25 cellular contexts compared by ENCODE assay signal in the genomic region with DNA sequence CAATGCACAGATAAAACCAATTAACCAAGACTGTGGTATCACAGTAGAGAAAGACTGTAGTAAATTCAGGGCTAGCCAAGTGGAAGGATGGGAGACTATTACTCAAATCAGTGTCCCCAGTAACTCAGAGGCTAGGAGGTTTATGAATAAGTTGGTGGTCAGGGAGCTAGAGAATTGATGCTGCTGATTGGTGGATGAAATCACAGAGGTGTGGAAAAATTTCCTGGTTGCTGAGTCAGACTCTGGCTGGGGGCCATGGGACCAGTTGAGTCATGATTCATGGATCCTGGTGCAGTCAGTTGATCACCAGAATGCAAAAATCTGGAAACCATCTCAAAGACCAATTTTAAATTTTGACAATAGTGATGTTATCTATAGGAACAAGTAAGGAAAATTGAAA.
A peak's percentile ranks its signal among the peaks of the same experiment; 100 is the strongest.
DNase-seq lines count a peak whose midpoint lies in the region; ATAC-seq and TF ChIP-seq lines count a peak whose summit lies in the region.
"Had no signal": no experiment of that assay in that cellular context is flagged by ENCODE, and none has a peak within 500 bp of the region (broad histone marks: within the 10 kb centered on the region; RNA-seq: fewer than 3 reads in every experiment).

No MANE protein-coding gene starts in this region.

- H3K18ac ChIP-seq in mesenchymal stem cell (ENCODE audit: low read depth in 1 of 2, low read length in 2 of 2) (no peak overlapping the region), mesendoderm (ENCODE audit: low read length) (no peak overlapping the region)

- no peak overlapping the region for H2BK5ac ChIP-seq in mesenchymal stem cell (ENCODE audit: low read depth, low read length, poor library complexity, severe bottlenecking)
- no peak overlapping the region for H2BK5ac ChIP-seq in mesendoderm (ENCODE audit: low read length)

- H4K8ac ChIP-seq in mesenchymal stem cell (ENCODE audit: low read length): no peak overlapping the region
- no peak overlapping the region for H4K8ac ChIP-seq in mesendoderm (ENCODE audit: low read depth, low read length)

- no peak overlapping the region for H2BK12ac ChIP-seq in mesenchymal stem cell (ENCODE audit: low read length in 2 of 2)

- H3K79me1 ChIP-seq in mesenchymal stem cell (replicated peaks; ENCODE audit: low read length, poor library complexity, severe bottlenecking) (no peaks in the 10 kb centered on the region), mesendoderm (ENCODE audit: low read length) (no peaks in the 10 kb centered on the region)

- no peak for TF ChIP-seq CTCF in Calu3 (IDR thresholded peaks at IDR 0.05; ENCODE audit: unreplicated experiment)
- TF ChIP-seq CTCF in RWPE1 (conservative IDR thresholded peaks at IDR 0.05; ENCODE audit: low read depth): no peak
- no peak for TF ChIP-seq CTCF in epithelial cell of esophagus (IDR thresholded peaks at IDR 0.05; ENCODE audit: insufficient read depth, low read depth, low read length, missing control alignments)
- no peak for TF ChIP-seq CTCF in suprapubic skin (IDR thresholded peaks at IDR 0.05)

- H3K9ac ChIP-seq in mesenchymal stem cell (ENCODE audit: low read length) (no peak overlapping the region), mesendoderm (ENCODE audit: low read length) (no peak overlapping the region)

- POLR2A ChIA-PET in RWPE1 (lab: Yijun Ruan, JAX; ENCODE audit: low non-redundant PET): no interaction called here

- no peaks in the 10 kb centered on the region for H3K27me3 Mint-ChIP-seq in Calu3 (ENCODE audit: unreplicated experiment)
- H3K27me3 Mint-ChIP-seq in activated T-helper 17 cell treated with anti-CD3 and anti-CD28 coated beads, Interleukin-2, amount 50 U/mL, for 72 hours: no peaks in the 10 kb centered on the region
- H3K27me3 Mint-ChIP-seq in activated T-cell treated with anti-CD3 and anti-CD28 coated beads, Interleukin-2, amount 50 U/mL, for 4 hours (ENCODE audit: low read depth): no peaks in the 10 kb centered on the region
- H3K27me3 Mint-ChIP-seq: activated CD8-positive, alpha-beta memory T cell treated with anti-CD3 and anti-CD28 coated beads, Interleukin-2, amount 10 ng/mL, durations not matched to agents 7 days and 5 days; CD4-positive, alpha-beta memory T cell; central memory CD8-positive, alpha-beta T cell had no signal

- H3K4me2 ChIP-seq in mesenchymal stem cell (ENCODE audit: low read length, poor library complexity, severe bottlenecking): no peak overlapping the region
- no peak overlapping the region for H3K4me2 ChIP-seq in mesendoderm (ENCODE audit: low read length)

- H2BK15ac ChIP-seq in mesenchymal stem cell (ENCODE audit: low read depth, poor library complexity, severe bottlenecking): no peak overlapping the region
- no peak overlapping the region for H2BK15ac ChIP-seq in mesendoderm (replicated peaks; ENCODE audit: low read depth)

- no peak overlapping the region for H3K4ac ChIP-seq in mesenchymal stem cell (ENCODE audit: low read depth in 1 of 2, low read length in 2 of 2)
- no peak overlapping the region for H3K4ac ChIP-seq in mesendoderm (ENCODE audit: low read depth, low read length)

- H3K9me3 ChIP-seq in mesenchymal stem cell (ENCODE audit: control insufficient read depth, low read length) (no peaks in the 10 kb centered on the region), suprapubic skin (no peaks in the 10 kb centered on the region)
- H3K9me3 ChIP-seq: adrenal gland, HAP-1, left ventricle myocardium inferior, prostate gland, transverse colon had no signal

- no peak overlapping the region for H3K56ac ChIP-seq in mesendoderm (ENCODE audit: low read length)

- H2AFZ ChIP-seq in mesenchymal stem cell (ENCODE audit: low read depth, low read length): no peak overlapping the region

- no peak for ATAC-seq in activated T-helper 17 cell treated with anti-CD3 and anti-CD28 coated beads, Interleukin-2, amount 50 U/mL, for 72 hours (replicated peaks)
- no peak for ATAC-seq in activated T-cell treated with anti-CD3 and anti-CD28 coated beads, Interleukin-2, amount 50 U/mL, for 4 hours
- ATAC-seq: activated CD8-positive, alpha-beta memory T cell treated with anti-CD3 and anti-CD28 coated beads, Interleukin-2, amount 10 ng/mL, durations not matched to agents 7 days and 5 days had no signal

- peak; percentile 6 for DNase-seq in Calu3
- peak; percentile 29 for DNase-seq in RWPE1 (ENCODE audit: low spot score)
- peak; percentile 36 for DNase-seq in epithelial cell of esophagus (ENCODE audit: low read depth)
- DNase-seq in mesenchymal stem cell: peak; percentile 1
- DNase-seq in suprapubic skin (ENCODE audit: low spot score in 2 of 2): no peak
- DNase-seq in mesendoderm: no peak
- no peak for DNase-seq in activated T-cell treated with anti-CD3 and anti-CD28 coated beads, Interleukin-2, amount 50 U/mL, for 4 hours
- DNase-seq: activated CD4-positive, alpha-beta T cell treated with anti-CD3 and anti-CD28 coated beads for 48 hours; activated CD8-positive, alpha-beta memory T cell treated with anti-CD3 and anti-CD28 coated beads, Interleukin-2, amount 10 ng/mL, durations not matched to agents 7 days and 5 days; adrenal gland; CD4-positive, alpha-beta memory T cell; DMS79 treated with DMSO at 0.1 percent for 48 hours; left ventricle myocardium inferior; NCI-H1436; NCI-H510A; NK-92 treated with Interleukin-12 subunit alpha and Interleukin-12 subunit beta, amount 100 ng/mL, for 24 hours; Right ventricle myocardium superior; small intestine; stimulated activated CD4-positive, alpha-beta T cell treated with anti-CD3 and anti-CD28 coated beads, Interleukin-2, amount 100 ng/mL, for 48 hours; stimulated activated naive CD4-positive, alpha-beta T cell treated with Interleukin-2 at 50 U/mL for 16 hours; transverse colon had no signal

- no peaks in the 10 kb centered on the region for H3K4me1 ChIP-seq in mesenchymal stem cell (ENCODE audit: control insufficient read depth, insufficient read depth, low read depth, low read length)
- H3K4me1 ChIP-seq in suprapubic skin: peaks cover 5% of the 10 kb centered on the region
- no peaks in the 10 kb centered on the region for H3K4me1 ChIP-seq in mesendoderm (ENCODE audit: control insufficient read depth, low read depth, low read length)
- H3K4me1 ChIP-seq: HAP-1, left ventricle myocardium inferior, prostate gland, transverse colon had no signal

- H4K91ac ChIP-seq in mesenchymal stem cell (ENCODE audit: low read length): no peak overlapping the region

- CTCF ChIA-PET in Calu3 (lab: Charles Lee): no interaction called here
- CTCF ChIA-PET in RWPE1 (lab: Yijun Ruan, JAX): no interaction called here

- H3K23ac ChIP-seq in mesenchymal stem cell (ENCODE audit: low read length in 2 of 2) (no peak overlapping the region), mesendoderm (ENCODE audit: low read length) (no peak overlapping the region)

- TF ChIP-seq EP300 in suprapubic skin (IDR thresholded peaks at IDR 0.05): no peak

- H3K27me3 ChIP-seq in mesenchymal stem cell (ENCODE audit: control insufficient read depth in 1 of 2, insufficient read depth in 1 of 2, low read length in 2 of 2) (no peaks in the 10 kb centered on the region), suprapubic skin (no peaks in the 10 kb centered on the region), mesendoderm (ENCODE audit: insufficient read depth, low read length, poor library complexity) (no peaks in the 10 kb centered on the region)
- H3K27me3 ChIP-seq: adrenal gland, transverse colon had no signal

- no TSS peak for BruUV-seq in Calu3 (replicated peaks; lab: Mats Ljungman, UMichigan)

- H3K27ac Mint-ChIP-seq in Calu3 (ENCODE audit: unreplicated experiment): no peak overlapping the region
- no peak overlapping the region for H3K27ac Mint-ChIP-seq in activated T-helper 17 cell treated with anti-CD3 and anti-CD28 coated beads, Interleukin-2, amount 50 U/mL, for 72 hours
- H3K27ac Mint-ChIP-seq: activated CD8-positive, alpha-beta memory T cell treated with anti-CD3 and anti-CD28 coated beads, Interleukin-2, amount 10 ng/mL, durations not matched to agents 7 days and 5 days; CD4-positive, alpha-beta memory T cell had no signal

- no peaks in the 10 kb centered on the region for H3K36me3 Mint-ChIP-seq in Calu3 (ENCODE audit: insufficient read depth, unreplicated experiment)
- no peaks in the 10 kb centered on the region for H3K36me3 Mint-ChIP-seq in activated T-helper 17 cell treated with anti-CD3 and anti-CD28 coated beads, Interleukin-2, amount 50 U/mL, for 72 hours (ENCODE audit: low read depth)
- H3K36me3 Mint-ChIP-seq in activated T-cell treated with anti-CD3 and anti-CD28 coated beads, Interleukin-2, amount 50 U/mL, for 4 hours (ENCODE audit: insufficient read depth): no peaks in the 10 kb centered on the region
- H3K36me3 Mint-ChIP-seq: activated CD8-positive, alpha-beta memory T cell treated with anti-CD3 and anti-CD28 coated beads, Interleukin-2, amount 10 ng/mL, durations not matched to agents 7 days and 5 days; CD4-positive, alpha-beta memory T cell had no signal

- H3K9me3 Mint-ChIP-seq in Calu3 (ENCODE audit: low read depth, unreplicated experiment): peaks cover 5% of the 10 kb centered on the region
- peaks cover 12% of the 10 kb centered on the region for H3K9me3 Mint-ChIP-seq in activated T-helper 17 cell treated with anti-CD3 and anti-CD28 coated beads, Interleukin-2, amount 50 U/mL, for 72 hours
- H3K9me3 Mint-ChIP-seq in activated T-cell treated with anti-CD3 and anti-CD28 coated beads, Interleukin-2, amount 50 U/mL, for 4 hours: peaks cover 23% of the 10 kb centered on the region

- no peak overlapping the region for H3K27ac ChIP-seq in RWPE1
- H3K27ac ChIP-seq in mesenchymal stem cell (ENCODE audit: low read length, poor library complexity, severe bottlenecking): no peak overlapping the region
- H3K27ac ChIP-seq in suprapubic skin: no peak overlapping the region
- H3K27ac ChIP-seq in mesendoderm (ENCODE audit: low read depth, low read length): no peak overlapping the region
- H3K27ac ChIP-seq: adrenal gland, left ventricle myocardium inferior, prostate gland, transverse colon had no signal

- no peak overlapping the region for H3K14ac ChIP-seq in mesenchymal stem cell (ENCODE audit: low read length in 2 of 2)

- H3K4me3 Mint-ChIP-seq in Calu3 (ENCODE audit: low read depth, unreplicated experiment): no peak overlapping the region
- no peak overlapping the region for H3K4me3 Mint-ChIP-seq in activated T-helper 17 cell treated with anti-CD3 and anti-CD28 coated beads, Interleukin-2, amount 50 U/mL, for 72 hours
- H3K4me3 Mint-ChIP-seq in activated T-cell treated with anti-CD3 and anti-CD28 coated beads, Interleukin-2, amount 50 U/mL, for 4 hours: no peak overlapping the region
- H3K4me3 Mint-ChIP-seq: activated CD8-positive, alpha-beta memory T cell treated with anti-CD3 and anti-CD28 coated beads, Interleukin-2, amount 10 ng/mL, durations not matched to agents 7 days and 5 days; CD4-positive, alpha-beta memory T cell; central memory CD8-positive, alpha-beta T cell had no signal

- intact Hi-C loops in Calu3 (cut with micrococcal nuclease; ENCODE audit: unreplicated experiment): no loop called here

- no peaks in the 10 kb centered on the region for H3K4me1 Mint-ChIP-seq in Calu3 (ENCODE audit: low read depth, unreplicated experiment)
- no peaks in the 10 kb centered on the region for H3K4me1 Mint-ChIP-seq in activated T-helper 17 cell treated with anti-CD3 and anti-CD28 coated beads, Interleukin-2, amount 50 U/mL, for 72 hours
- H3K4me1 Mint-ChIP-seq in activated T-cell treated with anti-CD3 and anti-CD28 coated beads, Interleukin-2, amount 50 U/mL, for 4 hours (ENCODE audit: low read depth): no peaks in the 10 kb centered on the region
- H3K4me1 Mint-ChIP-seq: activated CD8-positive, alpha-beta memory T cell treated with anti-CD3 and anti-CD28 coated beads, Interleukin-2, amount 10 ng/mL, durations not matched to agents 7 days and 5 days; central memory CD8-positive, alpha-beta T cell had no signal

- H3K4me3 ChIP-seq in epithelial cell of esophagus (ENCODE audit: low read length) (no peak overlapping the region), mesenchymal stem cell (ENCODE audit: insufficient read depth in 1 of 2, low read depth in 1 of 2, low read length in 2 of 2) (no peak overlapping the region), suprapubic skin (no peak overlapping the region), mesendoderm (ENCODE audit: low read length) (no peak overlapping the region)
- H3K4me3 ChIP-seq: adrenal gland, HAP-1, left ventricle myocardium inferior, prostate gland, transverse colon had no signal

- no peaks in the 10 kb centered on the region for H3K79me2 ChIP-seq in mesendoderm (ENCODE audit: control insufficient read depth, insufficient read depth, low read length)

- H4K5ac ChIP-seq in mesendoderm (ENCODE audit: low read length): no peak overlapping the region

- H3K36me3 ChIP-seq in mesenchymal stem cell (ENCODE audit: control insufficient read depth in 1 of 2, insufficient read depth in 2 of 2, low read depth in 1 of 2, low read length in 2 of 2) (no peaks in the 10 kb centered on the region), suprapubic skin (no peaks in the 10 kb centered on the region), mesendoderm (ENCODE audit: control insufficient read depth, insufficient read depth, low read length) (no peaks in the 10 kb centered on the region)
- H3K36me3 ChIP-seq: adrenal gland, HAP-1, left ventricle myocardium inferior, prostate gland, transverse colon had no signal

- H2AK5ac ChIP-seq in mesenchymal stem cell (ENCODE audit: low read length, severe bottlenecking): no peak overlapping the region
- H2AK5ac ChIP-seq in mesendoderm (ENCODE audit: low read length): no peak overlapping the region

- no peak for TF ChIP-seq POLR2A in suprapubic skin (IDR thresholded peaks at IDR 0.05)

- no peak overlapping the region for H2BK120ac ChIP-seq in mesenchymal stem cell (ENCODE audit: low read depth, low read length)
- H2BK120ac ChIP-seq in mesendoderm (ENCODE audit: low read depth, low read length): no peak overlapping the region

Comparison
In these comparisons a context has a peak if more than half of its experiments do, and no peak if none do; other contexts are left out.
1. DNase-seq: peak in Calu3 (single experiment), RWPE1 (single experiment), epithelial cell of esophagus (single experiment) and mesenchymal stem cell (single experiment); none in suprapubic skin (0 of 2), mesendoderm (single experiment) and activated T-cell treated with anti-CD3 and anti-CD28 coated beads, Interleukin-2, amount 50 U/mL, for 4 hours (single experiment).